23 cellular contexts compared by ENCODE assay signal in the genomic region with DNA sequence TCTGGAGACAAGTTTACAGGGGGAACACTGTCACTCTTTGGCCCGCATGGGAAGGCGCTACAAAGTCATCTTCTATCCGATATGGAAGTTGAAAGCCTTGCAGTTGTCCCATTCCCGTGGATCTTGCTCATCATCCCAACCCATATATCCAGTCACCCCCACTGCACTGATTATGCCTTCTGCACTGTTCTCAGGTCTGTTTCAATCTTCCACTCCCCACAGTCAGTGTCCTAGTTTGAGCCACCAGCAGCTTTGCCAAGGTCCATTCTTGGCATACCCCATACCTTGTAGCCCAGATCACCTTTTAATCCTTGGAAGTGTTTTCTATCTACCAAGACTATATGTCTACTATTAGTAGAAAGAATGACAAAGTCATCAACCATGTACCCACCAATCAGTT.
"Had no signal": no experiment of that assay in that cellular context is flagged by ENCODE, and none has a peak within 500 bp of the region (broad histone marks: within the 10 kb centered on the region; RNA-seq: fewer than 3 reads in every experiment).

No MANE protein-coding gene starts in this region.

- H3K27ac ChIP-seq: epithelial cell of prostate, hepatocyte, ovary, thyroid gland had no signal

- H3K4me3 Mint-ChIP-seq: dendritic cell treated with granulocyte-macrophage colony-stimulating factor and Interleukin-4, amounts not matched to agents 40 ng/mL and 50 ng/mL, for 4 days; effector memory CD8-positive, alpha-beta T cell; neural crest cell had no signal

- H3K27me3 Mint-ChIP-seq: dendritic cell treated with granulocyte-macrophage colony-stimulating factor and Interleukin-4, amounts not matched to agents 40 ng/mL and 50 ng/mL, for 4 days; effector memory CD8-positive, alpha-beta T cell; naive thymus-derived CD8-positive, alpha-beta T cell had no signal

- H3K27ac Mint-ChIP-seq: dendritic cell treated with granulocyte-macrophage colony-stimulating factor and Interleukin-4, amounts not matched to agents 40 ng/mL and 50 ng/mL, for 4 days had no signal

- H3K4me3 ChIP-seq: esophagus muscularis mucosa, hepatocyte, lung, ovary, right atrium auricular region, sigmoid colon, suprapubic skin, thyroid gland, upper lobe of left lung had no signal

- H3K27me3 ChIP-seq: esophagus muscularis mucosa, hepatocyte, ovary, right atrium auricular region, sigmoid colon, suprapubic skin, thyroid gland, upper lobe of left lung had no signal

- DNase-seq: cerebellar nuclear complex; effector memory CD8-positive, alpha-beta T cell; foreskin fibroblast; head of caudate nucleus; left colon; left ventricle myocardium superior; mesendoderm; naive thymus-derived CD8-positive, alpha-beta T cell; ovary; sigmoid colon; small intestine; stimulated activated CD4-positive, alpha-beta T cell treated with anti-CD3 and anti-CD28 coated beads, Interleukin-2, amount 100 ng/mL, for 48 hours; stimulated activated naive CD8-positive, alpha-beta T cell treated with anti-CD3 and anti-CD28 coated beads, Interleukin-15, Interleukin-2, amounts not matched to agents 100 U/mL and 50 U/mL, for 24 hours; thyroid gland; upper lobe of left lung had no signal

- H3K4me1 ChIP-seq: right atrium auricular region, sigmoid colon, suprapubic skin, thyroid gland, upper lobe of left lung had no signal

- H3K36me3 ChIP-seq: ovary, right atrium auricular region had no signal

- H3K9me3 Mint-ChIP-seq: dendritic cell treated with granulocyte-macrophage colony-stimulating factor and Interleukin-4, amounts not matched to agents 40 ng/mL and 50 ng/mL, for 4 days; effector memory CD8-positive, alpha-beta T cell had no signal

- H3K4me1 Mint-ChIP-seq: neural crest cell had no signal

- H3K9me3 ChIP-seq: esophagus muscularis mucosa, ovary, right atrium auricular region, sigmoid colon, suprapubic skin, thyroid gland, upper lobe of left lung had no signal

- ATAC-seq: effector memory CD8-positive, alpha-beta T cell; left colon; left ventricle myocardium superior; naive thymus-derived CD8-positive, alpha-beta T cell; stimulated activated naive CD8-positive, alpha-beta T cell treated with anti-CD3 and anti-CD28 coated beads, Interleukin-15, Interleukin-2, amounts not matched to agents 100 U/mL and 50 U/mL, for 24 hours had no signal
